1 cellular context compared by ENCODE assay signal in genomic region chr7:129829677-129830631, GRCh38.
TF ChIP-seq lines count a peak whose summit lies in the region.

No MANE protein-coding gene starts in this region.

TF ChIP-seq in HepG2, 621 proteins besides CTCF, POLR2A, EP300 and RAD21 (continued from another document and continues in another):
- TF ChIP-seq ZNF318 (CRISPR knock-in tag; IDR thresholded peaks at IDR 0.05), result no peak
- TF ChIP-seq ERF (CRISPR knock-in tag; IDR thresholded peaks at IDR 0.05), result no peak
- peak; percentile 25; the same call in 1 of the 2 replicates for TF ChIP-seq TARDBP (CRISPR knock-in tag; IDR thresholded peaks at IDR 0.05)
- 0 out of 2 replicates have a peak, but pooled peaks have one; percentile 13 for TF ChIP-seq ZNF512B (CRISPR knock-in tag; IDR thresholded peaks at IDR 0.05; ENCODE audit: borderline replicate concordance)
- no peak for TF ChIP-seq MAZ (IDR thresholded peaks at IDR 0.05; ENCODE audit: borderline replicate concordance, low read depth, low read length)
- TF ChIP-seq MAZ (CRISPR knock-in tag; IDR thresholded peaks at IDR 0.05; ENCODE audit: low read depth), result no peak
- no peak for TF ChIP-seq ZNF609 (CRISPR knock-in tag; IDR thresholded peaks at IDR 0.05; ENCODE audit: borderline replicate concordance)
- no peak for TF ChIP-seq REL (CRISPR knock-in tag; conservative IDR thresholded peaks at IDR 0.05)
- no peak for TF ChIP-seq MEF2D (CRISPR knock-in tag; IDR thresholded peaks at IDR 0.05)
- peak; percentile 74 for TF ChIP-seq RARA (CRISPR knock-in tag; IDR thresholded peaks at IDR 0.05)
- no peak; the same call in 1 of the 2 replicates for TF ChIP-seq POLR2G (IDR thresholded peaks at IDR 0.05; ENCODE audit: low read depth, low read length)
- peak; percentile 32 for TF ChIP-seq XRCC5 (optimal IDR thresholded peaks at IDR 0.05; ENCODE audit: low read length)
- 0 out of 2 replicates have a peak, but pooled peaks have one; percentile 14 for TF ChIP-seq ARID5B (CRISPR knock-in tag; IDR thresholded peaks at IDR 0.05)
- no peak for TF ChIP-seq GABPA (IDR thresholded peaks at IDR 0.05; ENCODE audit: low read depth, low read length)
- no peak for TF ChIP-seq GABPA (CRISPR knock-in tag; IDR thresholded peaks at IDR 0.05; ENCODE audit: low read depth)
- TF ChIP-seq STAG1 (CRISPR knock-in tag; IDR thresholded peaks at IDR 0.05), result peak; percentile 66
- TF ChIP-seq HNRNPLL (IDR thresholded peaks at IDR 0.05; ENCODE audit: low read depth, low read length, poor library complexity, severe bottlenecking), result no peak
- no peak for TF ChIP-seq ZBTB2 (CRISPR knock-in tag; IDR thresholded peaks at IDR 0.05; ENCODE audit: low read depth)
- 0 out of 2 replicates have a peak, but pooled peaks have one; percentile 13 for TF ChIP-seq HNF4A (CRISPR knock-in tag; IDR thresholded peaks at IDR 0.05)
- TF ChIP-seq ZNF232 (CRISPR knock-in tag; IDR thresholded peaks at IDR 0.05; ENCODE audit: borderline replicate concordance), result peak; percentile 61; the same call in 1 of the 2 replicates
- TF ChIP-seq ZNF34 (CRISPR knock-in tag; IDR thresholded peaks at IDR 0.05; ENCODE audit: borderline replicate concordance), result no peak
- TF ChIP-seq ZNF615 (CRISPR knock-in tag; IDR thresholded peaks at IDR 0.05; ENCODE audit: borderline replicate concordance), result no peak
- no peak for TF ChIP-seq SCMH1 (CRISPR knock-in tag; IDR thresholded peaks at IDR 0.05; ENCODE audit: borderline replicate concordance)
- TF ChIP-seq ZNF605 (CRISPR knock-in tag; IDR thresholded peaks at IDR 0.05), result 0 out of 2 replicates have a peak, but pooled peaks have one; percentile 30
- no peak for TF ChIP-seq HOXA7 (CRISPR knock-in tag; IDR thresholded peaks at IDR 0.05)
- no peak for TF ChIP-seq TBX3 (IDR thresholded peaks at IDR 0.05; ENCODE audit: borderline replicate concordance)
- no peak; the same call in 1 of the 2 replicates for TF ChIP-seq PITX1 (CRISPR knock-in tag; IDR thresholded peaks at IDR 0.05)
- TF ChIP-seq PCBP2 (optimal IDR thresholded peaks at IDR 0.05; ENCODE audit: low read depth, low read length, poor library complexity, severe bottlenecking), result no peak
- no peak for TF ChIP-seq THAP11 (CRISPR knock-in tag; IDR thresholded peaks at IDR 0.05)
- no peak for TF ChIP-seq ZNF672 (CRISPR knock-in tag; IDR thresholded peaks at IDR 0.05)
- no peak for TF ChIP-seq NRL (CRISPR knock-in tag; IDR thresholded peaks at IDR 0.05; ENCODE audit: borderline replicate concordance)
- TF ChIP-seq ELF4 (CRISPR knock-in tag; IDR thresholded peaks at IDR 0.05; ENCODE audit: borderline replicate concordance), result no peak
- no peak for TF ChIP-seq FLYWCH1 (CRISPR knock-in tag; IDR thresholded peaks at IDR 0.05)
- TF ChIP-seq TFE3 (CRISPR knock-in tag; IDR thresholded peaks at IDR 0.05), result no peak
- TF ChIP-seq ZNF256 (CRISPR knock-in tag; conservative IDR thresholded peaks at IDR 0.05), result no peak
- TF ChIP-seq NCOA5 (CRISPR knock-in tag; IDR thresholded peaks at IDR 0.05), result no peak
- no peak for TF ChIP-seq SUZ12 (IDR thresholded peaks at IDR 0.05; ENCODE audit: low read depth, low read length)
- TF ChIP-seq ZSCAN30 (CRISPR knock-in tag; IDR thresholded peaks at IDR 0.05), result no peak
